In the genomic region with DNA sequence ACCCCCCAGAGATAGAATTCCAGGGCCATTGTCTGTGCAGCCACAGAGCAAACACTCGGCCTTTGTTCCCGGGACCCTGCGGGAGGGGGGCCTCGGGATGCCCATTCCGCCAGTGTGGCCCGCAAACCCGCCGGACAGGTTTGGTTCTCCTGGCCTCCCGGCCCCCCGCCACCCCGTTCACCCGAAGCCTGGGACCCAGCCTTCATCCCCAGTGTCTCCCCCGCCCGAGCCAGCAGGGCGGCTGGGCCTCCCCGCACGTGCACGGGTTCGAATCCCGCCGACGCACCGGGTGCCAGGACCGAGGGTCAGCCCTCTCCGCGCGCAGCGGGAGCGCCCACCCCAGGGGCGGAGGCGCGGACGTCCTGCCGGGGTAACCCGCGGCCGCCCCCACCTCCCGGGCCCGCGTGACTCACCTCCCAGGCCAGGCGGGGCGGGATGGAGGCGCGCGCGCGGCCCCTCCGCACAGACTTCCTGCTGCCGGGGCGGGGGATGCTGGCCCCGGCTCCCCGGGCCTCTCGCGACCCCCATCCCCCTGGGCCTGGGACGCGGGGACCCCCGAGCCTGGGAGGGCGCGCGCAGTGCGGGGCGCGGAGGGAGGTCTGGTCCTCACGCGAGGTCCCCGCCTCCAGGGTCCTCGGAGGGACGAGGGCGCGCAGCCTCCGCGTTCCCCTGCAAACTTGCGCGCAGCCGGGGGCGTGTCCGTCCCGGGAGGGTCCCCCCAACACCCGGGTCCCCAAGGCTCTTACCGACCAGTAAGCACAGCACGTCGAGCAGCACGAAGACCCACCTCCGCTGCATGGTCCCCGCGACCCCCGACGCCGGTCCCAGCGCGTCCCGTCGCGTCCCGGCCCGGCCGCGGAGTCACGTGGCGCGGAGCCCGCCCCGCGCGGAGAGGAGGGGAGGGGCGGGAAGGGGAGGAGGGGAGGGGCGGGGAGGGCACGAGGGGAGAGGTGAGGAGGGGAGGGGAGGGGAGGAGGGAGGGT, we compare ENCODE assay signal across 1 cellular context.
TF ChIP-seq lines count a peak whose summit lies in the region.

Gene PLPP2, minus strand, starts transcription at position 865 of the 983 bp plus-strand sequence. Its CDS starts 67 bp downstream, at position 798.

TF ChIP-seq in K562, 482 proteins besides CTCF, POLR2A, EP300 and RAD21 (continued from another document):
- TF ChIP-seq MXD1 (CRISPR knock-in tag; IDR thresholded peaks at IDR 0.05; ENCODE audit: borderline replicate concordance, poor library complexity, severe bottlenecking), result no peak
TF ChIP-seq in K562: peak in this region for 15.
